8 cellular contexts compared by ENCODE assay signal in genomic region chr17:18411377-18411864, GRCh38. TPM values are rescaled to one million over a fixed set of nuclear protein-coding genes. Genes with fewer than 3 reads are reported as not detected.
DNase-seq lines count a peak whose midpoint lies in the region; ATAC-seq and TF ChIP-seq lines count a peak whose summit lies in the region.
"Not testable (repeated sequence)": the region's sequence is repeated elsewhere in the genome, so short reads cannot be mapped to it uniquely, and the experiment has no call there.

No MANE protein-coding gene starts in this region.

- H3K4me1 ChIP-seq in GM23248 (ENCODE audit: insufficient read depth): peaks cover 13% of the 10 kb centered on the region

- H3K9me3 ChIP-seq in GM23248 (ENCODE audit: low read depth): not testable (repeated sequence)

- in situ Hi-C loops in GM23248 (cut with MboI): not testable (repeated sequence)

- H3K27ac Mint-ChIP-seq in MCF 10A (ENCODE audit: low read depth, unreplicated experiment): peak overlapping the region; percentile 8
- H3K27ac Mint-ChIP-seq in natural killer cell: peak overlapping the region; percentile 79 to 96

- peaks cover 12% of the 10 kb centered on the region for H3K27me3 Mint-ChIP-seq in MCF 10A (ENCODE audit: insufficient read depth, unreplicated experiment)
- H3K27me3 Mint-ChIP-seq in natural killer cell (ENCODE audit: low read depth in 2 of 2): not testable (repeated sequence)

- H3F3A ChIP-seq in GM23248 (ENCODE audit: insufficient read depth): peaks cover 12% of the 10 kb centered on the region; the same call in 1 of the 2 replicates

- H3K79me2 ChIP-seq in GM23248 (ENCODE audit: insufficient read depth): not testable (repeated sequence)

- DNase-seq in AG09309 (ENCODE audit: low read depth): not testable (repeated sequence)
- DNase-seq in GM23248 (peak; percentile 33), NCI-H69 (lab: John Stamatoyannopoulos, UW) (peak; percentile 45), MCF 10A (ENCODE audit: unreplicated experiment) (peak; percentile 27), Right ventricle myocardium inferior (ENCODE audit: missing footprints) (peak; percentile 71), natural killer cell (peak; percentile 27)
- DNase-seq in activated CD4-positive, alpha-beta T cell treated with anti-CD3 and anti-CD28 coated beads, Interleukin-2, amount 50 U/mL, for 24 hours (ENCODE audit: low read depth in 1 of 2, low spot score in 1 of 2): peak; percentile 17 to 19
- DNase-seq in stimulated activated CD4-positive, alpha-beta T cell treated with anti-CD3 and anti-CD28 coated beads, Interleukin-2, amount 100 ng/mL, for 48 hours: peak; percentile 7 to 21

- ATAC-seq in Right ventricle myocardium inferior: peak; percentile 90
- ATAC-seq in natural killer cell: peak; percentile 31 to 38 (median 33)

- H3K9ac ChIP-seq in GM23248: peak overlapping the region; percentile 80

- not testable (repeated sequence) for H3K4me1 Mint-ChIP-seq in MCF 10A (ENCODE audit: insufficient read depth, unreplicated experiment)
- H3K4me1 Mint-ChIP-seq in natural killer cell: peaks cover 29 to 33% of the 10 kb centered on the region in 2 donors

- BruUV-seq in MCF 10A (replicated peaks; lab: Mats Ljungman, UMichigan): not testable (repeated sequence)

- H3K27ac ChIP-seq in GM23248: peak overlapping the region; percentile 67

- peak overlapping the region; percentile 83 for H2AFZ ChIP-seq in GM23248

- not testable (repeated sequence) for H4K20me1 ChIP-seq in GM23248 (ENCODE audit: insufficient read depth)

- not testable (repeated sequence) for H3K9me3 Mint-ChIP-seq in MCF 10A (ENCODE audit: unreplicated experiment); natural killer cell

- H3K4me2 ChIP-seq in GM23248 (ENCODE audit: unreplicated experiment): peak overlapping the region; percentile 74

- not testable (repeated sequence) for H3K27me3 ChIP-seq in GM23248 (replicated peaks; ENCODE audit: insufficient read depth)

- WGBS in GM23248 (ENCODE audit: low coverage in 1 of 2, low lambda C conversion rate in 2 of 2, missing lambda C conversion rate in 2 of 2), 2 experiments: 1 to 20% methylated on average over 1 to 25 of the region's 25 CpGs

- not testable (repeated sequence) for H3K36me3 Mint-ChIP-seq in MCF 10A (ENCODE audit: insufficient read depth, unreplicated experiment); natural killer cell

- not testable (repeated sequence) for H3K9me2 ChIP-seq in GM23248 (ENCODE audit: insufficient read depth)

- TF ChIP-seq CTCF in AG09309 (IDR thresholded peaks at IDR 0.05; ENCODE audit: control insufficient read depth, insufficient read depth, low read depth, low read length, missing control alignments); MCF 10A (IDR thresholded peaks at IDR 0.05; ENCODE audit: unreplicated experiment); natural killer cell (IDR thresholded peaks at IDR 0.05): not testable (repeated sequence)

- POLR2A ChIA-PET in MCF 10A (lab: Yijun Ruan, JAX): not testable (repeated sequence)

- not testable (repeated sequence) for H3K36me3 ChIP-seq in GM23248 (ENCODE audit: low read depth)

- peak overlapping the region; percentile 62 for H3K4me3 ChIP-seq in AG09309 (ENCODE audit: control insufficient read depth, low read depth, low read length)
- peak overlapping the region; percentile 75 for H3K4me3 ChIP-seq in GM23248

- intact Hi-C loops in MCF 10A (cut with micrococcal nuclease); Right ventricle myocardium inferior (cut with DNase I); natural killer cell (cut with micrococcal nuclease): not testable (repeated sequence)

- CTCF ChIA-PET in MCF 10A (lab: Yijun Ruan, JAX): not testable (repeated sequence)

- H3K4me3 Mint-ChIP-seq in MCF 10A (ENCODE audit: unreplicated experiment) (peak overlapping the region; percentile 77), natural killer cell (peak overlapping the region; percentile 95)

RNA-seq across cellular contexts. Expression of gene EVPLL, which starts 33.8 kb away (rescaled TPM):
- total RNA-seq in GM23248 (2014; rRNA removed; shearing (Covaris generic)): not detected in 2 replicates
- not detected in 2 replicates for polyA plus RNA-seq in GM23248 (2016; fragmentation: Nextera tagmentation; extraction: Ambion mirVana)
- 0.70 and 0.88 TPM in 2 replicates for total RNA-seq in MCF 10A (2022)
- not detected for total RNA-seq in Right ventricle myocardium inferior
- total RNA-seq in natural killer cell: under 1 TPM in 1 of 3 donors, not detected in 2; 0.28 TPM

RNA-seq across cellular contexts. Expression of gene SHMT1, which starts 48.1 kb away (rescaled TPM):
- total RNA-seq in GM23248 (2014; rRNA removed; shearing (Covaris generic)): 1.8 and 3.5 TPM in 2 replicates
- polyA plus RNA-seq in GM23248 (2016; fragmentation: Nextera tagmentation; extraction: Ambion mirVana): 5.1 and 5.9 TPM in 2 replicates
- total RNA-seq in MCF 10A (2022): 17.0 and 23.0 TPM in 2 replicates
- total RNA-seq in Right ventricle myocardium inferior: 9.9 TPM
- 10 to 100 TPM in 2 of 3 donors, 1 to 10 TPM in 1; 8.8 to 19.2 (median 17.3) TPM for total RNA-seq in natural killer cell
